In the genomic region with DNA sequence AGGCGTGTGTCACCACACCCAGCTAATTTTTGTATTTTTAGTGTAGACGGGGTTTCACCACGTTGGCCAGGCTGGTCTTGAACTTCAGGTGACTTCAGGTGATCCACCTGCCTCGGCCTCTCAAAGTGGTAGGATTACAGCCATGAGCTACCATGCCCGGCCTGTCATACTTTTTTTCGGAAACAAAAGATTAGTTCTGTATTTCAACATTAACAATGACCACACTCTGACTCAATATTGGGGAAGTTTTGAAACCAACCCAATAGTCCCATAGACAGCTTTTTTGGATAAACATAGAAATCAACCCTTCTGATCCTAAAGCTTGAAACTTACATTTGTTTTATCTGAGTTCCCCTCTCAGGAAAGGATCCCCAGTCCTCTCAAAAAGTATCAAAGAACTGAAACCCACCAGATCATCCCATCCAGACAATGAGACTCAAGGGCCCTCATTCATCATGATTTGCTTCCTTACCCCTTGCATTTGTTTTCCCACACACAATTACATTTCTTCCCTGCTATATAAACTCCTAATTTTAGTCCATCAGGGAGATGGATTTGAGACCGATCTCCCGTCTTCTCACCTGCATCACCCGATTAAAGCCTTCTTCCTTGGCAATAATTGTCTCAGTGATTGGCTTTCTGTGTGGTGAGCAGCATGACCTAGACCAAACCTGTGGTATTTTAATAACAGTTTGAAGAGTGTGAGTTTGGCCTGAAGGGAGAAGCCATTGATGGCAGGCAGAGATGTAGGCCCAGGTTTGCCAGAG, we compare ENCODE assay signal across 17 cellular contexts. TPM values are rescaled to one million over a fixed set of nuclear protein-coding genes. Genes with fewer than 3 reads are reported as not detected.
A peak's percentile ranks its signal among the peaks of the same experiment; 100 is the strongest.
DNase-seq lines count a peak whose midpoint lies in the region; ATAC-seq and TF ChIP-seq lines count a peak whose summit lies in the region.
"Had no signal": no experiment of that assay in that cellular context is flagged by ENCODE, and none has a peak within 500 bp of the region (broad histone marks: within the 10 kb centered on the region; RNA-seq: fewer than 3 reads in every experiment).

No MANE protein-coding gene starts in this region.

- DNase-seq in T-helper 1 cell (no peak), SKM-1 (lab: John Stamatoyannopoulos, UW; ENCODE audit: unreplicated experiment) (peak; percentile 52), fibroblast of pulmonary artery (ENCODE audit: low read depth) (peak; percentile 48)
- DNase-seq in CD8-positive, alpha-beta memory T cell, result no peak
- no peak for DNase-seq in activated CD4-positive, alpha-beta T cell treated with anti-CD3 and anti-CD28 coated beads, Interleukin-2, amount 50 U/mL, for 4 hours
- no peak for DNase-seq in activated CD8-positive, alpha-beta memory T cell treated with anti-CD3 and anti-CD28 coated beads for 24 hours
- DNase-seq: activated effector memory CD4-positive, alpha-beta T cell treated with Interleukin-2 at 50 U/mL for 16 hours; DMS53; mesendoderm; Right ventricle myocardium superior had no signal

- H3K4me1 ChIP-seq in CD8-positive, alpha-beta memory T cell (ENCODE audit: insufficient read depth, low read length), result peaks cover 7% of the 10 kb centered on the region

- H3K4me3 Mint-ChIP-seq in T-helper 1 cell treated with Interleukin-12 subunit alpha and Interleukin-12 subunit beta and Interleukin-4 antibody, amounts not matched to agents 30 μg/mL and 1 μg/mL, for 36 hours, result no peak overlapping the region
- H3K4me3 Mint-ChIP-seq in stimulated activated memory B cell treated with anti-CD40 and anti-IgM and Interleukin-4, amounts not matched to agents 10 μg/mL and 1 μg/mL and 100 μg/mL, for 72 hours, result no peak overlapping the region
- H3K4me3 Mint-ChIP-seq in CD8-positive, alpha-beta memory T cell, result no peak overlapping the region

- no peak for TF ChIP-seq CTCF in fibroblast of pulmonary artery (IDR thresholded peaks at IDR 0.05; ENCODE audit: low read length, missing control alignments)

- peaks cover 6% of the 10 kb centered on the region for H3K36me3 ChIP-seq in CD8-positive, alpha-beta memory T cell (ENCODE audit: insufficient read depth, low read length)

- CTCF ChIA-PET in CD8-positive, alpha-beta memory T cell (lab: Charles Lee), result interaction anchor here (1.3 to 14.6 kb wide), 6 partner anchors 9 to 326 kb away, joined by 3 to 168 read pairs (median 14); a partner anchor contains a TSS

- no peaks in the 10 kb centered on the region for H3K27me3 ChIP-seq in CD8-positive, alpha-beta memory T cell (ENCODE audit: insufficient read depth, low read length, poor library complexity, severe bottlenecking)

- peak overlapping the region; percentile 28 for H3K27ac Mint-ChIP-seq in T-helper 1 cell treated with Interleukin-12 subunit alpha and Interleukin-12 subunit beta and Interleukin-4 antibody, amounts not matched to agents 30 μg/mL and 1 μg/mL, for 36 hours
- peak overlapping the region; percentile 85 for H3K27ac Mint-ChIP-seq in stimulated activated memory B cell treated with anti-CD40 and anti-IgM and Interleukin-4, amounts not matched to agents 10 μg/mL and 1 μg/mL and 100 μg/mL, for 72 hours
- peak overlapping the region in 4 of 8 donors; percentile 47 to 75 (median 51) for H3K27ac Mint-ChIP-seq in CD8-positive, alpha-beta memory T cell

- H3K9me3 ChIP-seq in CD8-positive, alpha-beta memory T cell (ENCODE audit: low read length), result no peaks in the 10 kb centered on the region

- peaks cover 9% of the 10 kb centered on the region for H3K36me3 Mint-ChIP-seq in T-helper 1 cell treated with Interleukin-12 subunit alpha and Interleukin-12 subunit beta and Interleukin-4 antibody, amounts not matched to agents 30 μg/mL and 1 μg/mL, for 36 hours (ENCODE audit: low read depth)
- peaks cover 4% of the 10 kb centered on the region for H3K36me3 Mint-ChIP-seq in stimulated activated memory B cell treated with anti-CD40 and anti-IgM and Interleukin-4, amounts not matched to agents 10 μg/mL and 1 μg/mL and 100 μg/mL, for 72 hours
- H3K36me3 Mint-ChIP-seq in CD8-positive, alpha-beta memory T cell, result peaks cover 0 to 36% (median 0%) of the 10 kb centered on the region in 3 donors

- no peaks in the 10 kb centered on the region for H3K27me3 Mint-ChIP-seq in T-helper 1 cell treated with Interleukin-12 subunit alpha and Interleukin-12 subunit beta and Interleukin-4 antibody, amounts not matched to agents 30 μg/mL and 1 μg/mL, for 36 hours (ENCODE audit: low read depth)
- no peaks in the 10 kb centered on the region for H3K27me3 Mint-ChIP-seq in stimulated activated memory B cell treated with anti-CD40 and anti-IgM and Interleukin-4, amounts not matched to agents 10 μg/mL and 1 μg/mL and 100 μg/mL, for 72 hours
- no peaks in the 10 kb centered on the region for H3K27me3 Mint-ChIP-seq in CD8-positive, alpha-beta memory T cell

- peaks cover 6% of the 10 kb centered on the region for H3K4me1 Mint-ChIP-seq in T-helper 1 cell treated with Interleukin-12 subunit alpha and Interleukin-12 subunit beta and Interleukin-4 antibody, amounts not matched to agents 30 μg/mL and 1 μg/mL, for 36 hours (ENCODE audit: low read depth)
- peaks cover 63% of the 10 kb centered on the region for H3K4me1 Mint-ChIP-seq in stimulated activated memory B cell treated with anti-CD40 and anti-IgM and Interleukin-4, amounts not matched to agents 10 μg/mL and 1 μg/mL and 100 μg/mL, for 72 hours
- peaks cover 4 to 6% (median 5%) of the 10 kb centered on the region in 3 donors for H3K4me1 Mint-ChIP-seq in CD8-positive, alpha-beta memory T cell

- H3K4me3 ChIP-seq in fibroblast of pulmonary artery (replicated peaks; ENCODE audit: low read depth, low read length), result no peak overlapping the region
- H3K4me3 ChIP-seq in CD8-positive, alpha-beta memory T cell (ENCODE audit: low read length), result no peak overlapping the region
- H3K4me3 ChIP-seq: coronary artery had no signal

- no peak for ATAC-seq in stimulated activated memory B cell treated with anti-CD40 and anti-IgM and Interleukin-4, amounts not matched to agents 10 μg/mL and 1 μg/mL and 100 μg/mL, for 72 hours

- no peak overlapping the region for H3K27ac ChIP-seq in CD8-positive, alpha-beta memory T cell (ENCODE audit: low read depth, low read length)
- H3K27ac ChIP-seq: 22Rv1 had no signal

- POLR2A ChIA-PET in CD8-positive, alpha-beta memory T cell (lab: Charles Lee), result no interaction called here

- no peaks in the 10 kb centered on the region for H3K9me3 Mint-ChIP-seq in T-helper 1 cell treated with Interleukin-12 subunit alpha and Interleukin-12 subunit beta and Interleukin-4 antibody, amounts not matched to agents 30 μg/mL and 1 μg/mL, for 36 hours
- H3K9me3 Mint-ChIP-seq in stimulated activated memory B cell treated with anti-CD40 and anti-IgM and Interleukin-4, amounts not matched to agents 10 μg/mL and 1 μg/mL and 100 μg/mL, for 72 hours, result no peaks in the 10 kb centered on the region
- no peaks in the 10 kb centered on the region for H3K9me3 Mint-ChIP-seq in CD8-positive, alpha-beta memory T cell

RNA-seq across cellular contexts. Expression of a gene that starts 7.2 kb away (rescaled TPM):
- total RNA-seq in CD8-positive, alpha-beta memory T cell, result not detected
- not detected for polyA plus RNA-seq in CD8-positive, alpha-beta memory T cell
- total RNA-seq: glomerular endothelial cell, NCI-H460, pulmonary artery endothelial cell, Right ventricle myocardium superior had no signal

RNA-seq across cellular contexts. Expression of a gene that starts 9.6 kb away (rescaled TPM):
- 10 to 100 TPM; 49.3 to 57.6 TPM for total RNA-seq in CD8-positive, alpha-beta memory T cell
- 107 TPM for polyA plus RNA-seq in CD8-positive, alpha-beta memory T cell

RNA-seq across cellular contexts. Expression of a gene that starts 38.1 kb away (rescaled TPM):
- total RNA-seq in CD8-positive, alpha-beta memory T cell, result 10 to 100 TPM; 23.2 to 27.4 TPM
- polyA plus RNA-seq in CD8-positive, alpha-beta memory T cell, result 6.1 TPM

RNA-seq across cellular contexts. Expression of a gene that starts 59.6 kb away (rescaled TPM):
- total RNA-seq in CD8-positive, alpha-beta memory T cell, result 1 to 10 TPM; 1.1 to 1.5 TPM
- polyA plus RNA-seq in CD8-positive, alpha-beta memory T cell, result not detected
- total RNA-seq: glomerular endothelial cell, pulmonary artery endothelial cell had no signal

Comparison
In these comparisons a context has a peak if more than half of its experiments do, and no peak if none do; other contexts are left out.
1. DNase-seq: peak in SKM-1 (single experiment) and fibroblast of pulmonary artery (single experiment); none in T-helper 1 cell (0 of 5), CD8-positive, alpha-beta memory T cell (0 of 5), activated CD4-positive, alpha-beta T cell treated with anti-CD3 and anti-CD28 coated beads, Interleukin-2, amount 50 U/mL, for 4 hours (0 of 2) and activated CD8-positive, alpha-beta memory T cell treated with anti-CD3 and anti-CD28 coated beads for 24 hours (single experiment).